ENCODE assay signal across 8 cellular contexts in genomic region chr1:27392778-27393635, GRCh38. TPM values are rescaled to one million over a fixed set of nuclear protein-coding genes. Genes with fewer than 3 reads are reported as not detected.
DNase-seq lines count a peak whose midpoint lies in the region; ATAC-seq and TF ChIP-seq lines count a peak whose summit lies in the region.

No MANE protein-coding gene starts in this region.

- H3K9me3 ChIP-seq in Caco-2 (no peaks in the 10 kb centered on the region), muscle layer of colon (ENCODE audit: low read length) (no peaks in the 10 kb centered on the region)

- H3K27ac Mint-ChIP-seq in Caco-2 (ENCODE audit: unreplicated experiment) (peak overlapping the region; percentile 62), MCF 10A (ENCODE audit: low read depth, unreplicated experiment) (peak overlapping the region; percentile 53)

- ATAC-seq in HG03045 (IDR thresholded peaks at IDR 0.05; ENCODE audit: unreplicated experiment): no peak
- no peak for ATAC-seq in GM18517 (IDR thresholded peaks at IDR 0.05; ENCODE audit: unreplicated experiment)

- POLR2A ChIA-PET in Caco-2 (lab: Charles Lee): no interaction called here
- POLR2A ChIA-PET in MCF 10A (lab: Yijun Ruan, JAX): no interaction called here

- H3K36me3 ChIP-seq in Caco-2 (ENCODE audit: control insufficient read depth, insufficient read depth, low read length) (no peaks in the 10 kb centered on the region), muscle layer of colon (ENCODE audit: insufficient read depth, low read length) (no peaks in the 10 kb centered on the region)

- H3K36me3 Mint-ChIP-seq in Caco-2 (ENCODE audit: insufficient read depth, unreplicated experiment): no peaks in the 10 kb centered on the region
- H3K36me3 Mint-ChIP-seq in MCF 10A (ENCODE audit: insufficient read depth, unreplicated experiment): peaks cover 13% of the 10 kb centered on the region

- H3K27me3 ChIP-seq in Caco-2 (replicated peaks; ENCODE audit: control insufficient read depth, insufficient read depth, low read length) (no peaks in the 10 kb centered on the region), muscle layer of colon (ENCODE audit: control insufficient read depth in 1 of 2, insufficient read depth in 2 of 2, low read length in 2 of 2) (no peaks in the 10 kb centered on the region)

- no peaks in the 10 kb centered on the region for H3K9me3 Mint-ChIP-seq in Caco-2 (ENCODE audit: unreplicated experiment)
- H3K9me3 Mint-ChIP-seq in MCF 10A (ENCODE audit: unreplicated experiment): no peaks in the 10 kb centered on the region

- no peaks in the 10 kb centered on the region for H3K4me1 ChIP-seq in Caco-2
- peaks cover 13% of the 10 kb centered on the region for H3K4me1 ChIP-seq in muscle layer of colon (ENCODE audit: insufficient read depth, low read length)

- H3K27ac ChIP-seq in muscle layer of colon (ENCODE audit: low read depth, low read length): no peak overlapping the region

- H3K27me3 Mint-ChIP-seq in Caco-2 (ENCODE audit: insufficient read depth, unreplicated experiment): no peaks in the 10 kb centered on the region
- no peaks in the 10 kb centered on the region for H3K27me3 Mint-ChIP-seq in MCF 10A (ENCODE audit: insufficient read depth, unreplicated experiment)

- H3K4me1 Mint-ChIP-seq in Caco-2 (ENCODE audit: low read depth, unreplicated experiment) (peaks cover 7% of the 10 kb centered on the region), MCF 10A (ENCODE audit: insufficient read depth, unreplicated experiment) (peaks cover 18% of the 10 kb centered on the region)

- CTCF ChIA-PET in Caco-2 (lab: Charles Lee) (interaction anchor here (0.6 to 0.7 kb wide), 2 partner anchors 97 to 214 kb away, joined by 4 to 5 read pairs; no protein-coding TSS in a partner anchor), MCF 10A (lab: Yijun Ruan, JAX) (interaction anchor here (0.9 to 7.2 kb wide), 4 partner anchors 10 to 214 kb away, joined by 3 to 220 read pairs (median 4); no protein-coding TSS in a partner anchor)

- peak overlapping the region; percentile 73 for H3K4me3 Mint-ChIP-seq in Caco-2 (ENCODE audit: unreplicated experiment)
- peak overlapping the region; percentile 72 for H3K4me3 Mint-ChIP-seq in MCF 10A (ENCODE audit: unreplicated experiment)

- peak overlapping the region; percentile 42 for H3K4me3 ChIP-seq in Caco-2 (ENCODE audit: low read depth, low read length)
- peak overlapping the region; percentile 8 to 35 for H3K4me3 ChIP-seq in muscle layer of colon (ENCODE audit: low read depth in 1 of 2, low read length in 2 of 2)

- TF ChIP-seq CTCF in Caco-2 (IDR thresholded peaks at IDR 0.05; ENCODE audit: insufficient read depth in 1 of 2, low read depth in 1 of 2, low read length in 1 of 2, severe bottlenecking in 1 of 2, unreplicated experiment in 1 of 2): peak in 1 of 2 experiments; percentile 21
- peak; percentile 19 for TF ChIP-seq CTCF in MCF 10A (IDR thresholded peaks at IDR 0.05; ENCODE audit: unreplicated experiment)

- H3K9ac ChIP-seq in muscle layer of colon (ENCODE audit: low read length): no peak overlapping the region

- DNase-seq in Caco-2 (peak in 1 of 2 experiments; percentile 34), HT-29 (ENCODE audit: low spot score) (peak; percentile 41), MCF 10A (ENCODE audit: unreplicated experiment) (no peak), SK-N-DZ (ENCODE audit: low spot score) (no peak), GDM1 (lab: John Stamatoyannopoulos, UW) (no peak)

- intact Hi-C loops in Caco-2 (cut with micrococcal nuclease; ENCODE audit: unreplicated experiment) (loop anchor here (2.0 to 5.0 kb wide), 2 partner anchors 214 to 269 kb away; no protein-coding TSS in a partner anchor), MCF 10A (cut with micrococcal nuclease) (loop anchor here (1.0 to 2.0 kb wide), 3 partner anchors 92 to 270 kb away; no protein-coding TSS in a partner anchor)

- BruUV-seq in Caco-2 (replicated peaks; lab: Mats Ljungman, UMichigan): no TSS peak
- BruUV-seq in MCF 10A (replicated peaks; lab: Mats Ljungman, UMichigan): no TSS peak

RNA-seq across cellular contexts. Expression of gene GPR3, which starts 0.6 kb away (rescaled TPM):
- 0.91 and 1.2 TPM in 2 replicates for total RNA-seq in Caco-2 (2022)
- total RNA-seq in HT-29 (2014; rRNA removed; shearing (Covaris generic)): 2.1 and 2.6 TPM in 2 replicates
- 0.47 and 0.65 TPM in 2 replicates for total RNA-seq in MCF 10A (2022)
- 0.71 and 0.82 TPM in 2 replicates for polyA plus RNA-seq in SK-N-DZ (2014; cell fraction: cytosol; rRNA removed)
- polyA plus RNA-seq in SK-N-DZ (2014; cell fraction: nucleus; rRNA removed): 0.53 and 0.73 TPM in 2 replicates

RNA-seq across cellular contexts. Expression of gene CD164L2, which starts 9.9 kb away (rescaled TPM):
- total RNA-seq in Caco-2 (2022) (0.21 TPM in 1 of 2 replicates, not detected in the other), MCF 10A (2022) (0.23 TPM in 1 of 2 replicates, not detected in the other)
- not detected in 2 replicates for total RNA-seq in HT-29 (2014; rRNA removed; shearing (Covaris generic))
- polyA plus RNA-seq in SK-N-DZ (2014; cell fraction: cytosol; rRNA removed): not detected in 2 replicates
- polyA plus RNA-seq in SK-N-DZ (2014; cell fraction: nucleus; rRNA removed): not detected in 2 replicates

RNA-seq across cellular contexts. Expression of gene FCN3, which starts 18.4 kb away (rescaled TPM):
- total RNA-seq in Caco-2 (2022) (not detected in 2 replicates), MCF 10A (2022) (not detected in 2 replicates)
- not detected in 2 replicates for total RNA-seq in HT-29 (2014; rRNA removed; shearing (Covaris generic))
- polyA plus RNA-seq in SK-N-DZ (2014; cell fraction: cytosol; rRNA removed): not detected in 2 replicates
- not detected in 2 replicates for polyA plus RNA-seq in SK-N-DZ (2014; cell fraction: nucleus; rRNA removed)

RNA-seq across cellular contexts. Expression of gene MAP3K6, which starts 26.2 kb away (rescaled TPM):
- 8.8 and 11.7 TPM in 2 replicates for total RNA-seq in Caco-2 (2022)
- 17.0 and 19.7 TPM in 2 replicates for total RNA-seq in HT-29 (2014; rRNA removed; shearing (Covaris generic))
- total RNA-seq in MCF 10A (2022): 13.2 and 13.5 TPM in 2 replicates
- polyA plus RNA-seq in SK-N-DZ (2014; cell fraction: cytosol; rRNA removed): 1.1 and 1.7 TPM in 2 replicates
- polyA plus RNA-seq in SK-N-DZ (2014; cell fraction: nucleus; rRNA removed): 21.1 and 28.0 TPM in 2 replicates

RNA-seq across cellular contexts. Expression of gene SYTL1, which starts 51.2 kb away (rescaled TPM):
- total RNA-seq in Caco-2 (2022) (11.0 and 11.2 TPM in 2 replicates), MCF 10A (2022) (64.8 and 81.8 TPM in 2 replicates)
- total RNA-seq in HT-29 (2014; rRNA removed; shearing (Covaris generic)): 17.1 and 21.9 TPM in 2 replicates
- 0.56 and 0.86 TPM in 2 replicates for polyA plus RNA-seq in SK-N-DZ (2014; cell fraction: cytosol; rRNA removed)
- polyA plus RNA-seq in SK-N-DZ (2014; cell fraction: nucleus; rRNA removed): 2.0 and 5.2 TPM in 2 replicates
